22 cellular contexts compared by ENCODE assay signal in genomic region chr16:13193721-13194120, GRCh38.
"Had no signal": no experiment of that assay in that cellular context is flagged by ENCODE, and none has a peak within 500 bp of the region (broad histone marks: within the 10 kb centered on the region; RNA-seq: fewer than 3 reads in every experiment).

No MANE protein-coding gene starts in this region.

- H3K4me3 ChIP-seq: K562, MG63 had no signal

- H3K4me1 Mint-ChIP-seq: IgD-negative memory B cell had no signal

- H3K27me3 ChIP-seq: MG63 had no signal

- H3K36me3 ChIP-seq: MG63 had no signal

- H3K4me2 ChIP-seq: KMS-11, SK-N-SH had no signal

- ATAC-seq: K562 had no signal

- FAIRE-seq: K562 had no signal

- H3K9ac ChIP-seq: KMS-11, SK-N-SH had no signal

- DNase-seq: Kasumi-1, MG63, NCI-H1092, NCI-H1105 treated with DMSO at 0.1 percent for 48 hours, NCI-H1417 treated with DMSO at 0.1 percent for 48 hours, NCI-H146, NCI-H1694 treated with DMSO at 0.1 percent for 48 hours, NCI-H1930, NCI-H2081, NCI-H2107, NCI-H2227 treated with DMSO at 0.1 percent for 48 hours, NCI-H446, NCI-H510A, NCI-H524 treated with DMSO at 0.1 percent for 48 hours, NCI-H69, NCI-H774, SHP77, SK-N-SH had no signal

- H3K27ac Mint-ChIP-seq: IgD-negative memory B cell had no signal

- H3K27ac ChIP-seq: KMS-11, RWPE1 had no signal

- H3K9me3 ChIP-seq: MG63, SK-N-SH had no signal

- H3K4me3 Mint-ChIP-seq: IgD-negative memory B cell had no signal

- H3K27me3 Mint-ChIP-seq: IgD-negative memory B cell had no signal
